In the genomic region with DNA sequence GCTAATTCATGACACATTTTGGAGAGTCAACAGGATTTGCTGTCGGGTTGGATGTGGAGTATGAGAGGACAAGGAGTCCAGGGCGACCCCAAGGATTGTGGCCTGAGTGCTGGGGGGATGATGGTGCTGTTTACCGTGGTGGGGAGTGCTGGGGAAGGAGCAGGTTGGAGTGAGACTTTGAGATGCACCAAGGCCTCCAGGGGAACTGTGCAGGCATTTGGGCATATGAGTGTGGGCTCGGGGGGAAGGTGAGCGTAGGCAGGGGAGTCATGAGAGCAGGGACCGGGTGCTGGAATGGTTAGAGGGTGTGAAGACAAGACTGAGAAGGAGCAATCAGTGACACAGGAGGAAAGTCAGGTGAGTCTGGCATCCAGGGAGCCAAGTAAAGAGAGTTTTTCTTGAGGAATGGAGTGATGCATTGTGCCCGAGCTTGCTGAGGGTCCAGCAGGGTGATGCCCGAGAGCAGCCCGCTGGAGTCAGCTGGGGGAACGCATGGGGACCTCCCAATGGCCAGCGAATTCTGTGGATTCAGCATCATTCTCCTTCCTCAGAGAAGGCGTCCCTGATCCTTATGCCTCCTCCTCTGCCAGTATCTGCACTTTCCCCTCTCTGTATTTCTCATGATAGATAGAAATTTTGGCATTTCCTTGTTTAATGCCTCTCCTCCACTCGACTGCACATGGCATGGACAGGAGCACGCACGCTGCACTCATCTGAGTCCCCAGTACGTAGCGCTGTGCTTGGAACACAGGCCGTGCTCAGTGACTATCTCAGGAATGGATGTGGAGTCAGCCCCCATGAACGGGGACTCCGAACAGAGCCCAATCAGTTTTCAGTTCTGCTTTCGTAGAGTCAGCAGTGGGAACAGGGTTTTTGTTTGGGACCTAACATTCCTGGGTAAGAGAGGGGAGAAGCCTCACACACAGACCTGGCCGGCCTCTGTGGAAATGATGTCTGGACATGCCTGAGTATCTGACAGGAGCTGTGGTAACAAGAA, we compare ENCODE assay signal across 12 cellular contexts.
"Had no signal": no experiment of that assay in that cellular context is flagged by ENCODE, and none has a peak within 500 bp of the region (broad histone marks: within the 10 kb centered on the region; RNA-seq: fewer than 3 reads in every experiment).

No MANE protein-coding gene starts in this region.

- FAIRE-seq: endometrium, frontal cortex had no signal

- H3K27ac Mint-ChIP-seq: activated naive CD4-positive, alpha-beta T cell treated with anti-CD3 and anti-CD28 coated beads, Interleukin-2, amount 50 U/mL, for 72 hours; memory B cell; WTC11 had no signal

- H3K9me3 ChIP-seq: heart left ventricle, left lung, tibial nerve had no signal

- H3K4me3 Mint-ChIP-seq: memory B cell, WTC11 had no signal

- ATAC-seq: activated naive CD4-positive, alpha-beta T cell treated with anti-CD3 and anti-CD28 coated beads, Interleukin-2, amount 50 U/mL, for 72 hours; left lung; WTC11 had no signal

- H3K9me3 Mint-ChIP-seq: activated naive CD4-positive, alpha-beta T cell treated with anti-CD3 and anti-CD28 coated beads, Interleukin-2, amount 50 U/mL, for 72 hours; memory B cell; WTC11 had no signal

- H3K4me3 ChIP-seq: heart left ventricle, left lung, tibial nerve had no signal

- H3K4me1 ChIP-seq: left lung had no signal

- H3K36me3 ChIP-seq: heart left ventricle, left lung, tibial nerve had no signal

- H3K36me3 Mint-ChIP-seq: activated naive CD4-positive, alpha-beta T cell treated with anti-CD3 and anti-CD28 coated beads, Interleukin-2, amount 50 U/mL, for 72 hours; memory B cell; WTC11 had no signal

- DNase-seq: activated CD4-positive, alpha-beta T cell treated with anti-CD3 and anti-CD28 coated beads for 48 hours; amygdala; heart left ventricle; left lung; retina; stimulated activated CD4-positive, alpha-beta T cell treated with anti-CD3 and anti-CD28 coated beads, Interleukin-15, amount 100 ng/mL, for 24 hours had no signal

- H3K27ac ChIP-seq: heart left ventricle, left lung, tibial nerve had no signal
